10 cellular contexts compared by ENCODE assay signal in the genomic region with DNA sequence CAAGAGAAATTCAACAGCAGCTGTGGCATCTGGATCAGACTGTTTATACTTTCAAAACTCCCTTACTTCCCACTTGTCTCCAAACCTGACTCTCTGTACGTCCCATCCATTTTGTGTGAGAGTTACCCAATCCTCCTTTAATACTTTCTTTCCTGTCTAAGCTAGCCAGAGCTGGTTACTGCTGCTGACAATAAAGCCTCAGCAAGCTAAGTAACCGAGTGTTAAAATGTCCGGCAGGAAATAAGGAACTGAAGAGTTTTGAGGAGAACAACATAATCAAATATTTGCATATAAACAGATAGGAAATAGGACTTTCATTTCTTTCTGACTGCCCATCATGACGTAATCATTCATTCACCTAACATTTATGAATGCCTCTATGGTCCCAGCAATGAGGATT. TPM values are rescaled to one million over a fixed set of nuclear protein-coding genes. Genes with fewer than 3 reads are reported as not detected.
DNase-seq lines count a peak whose midpoint lies in the region; ATAC-seq, FAIRE-seq and TF ChIP-seq lines count a peak whose summit lies in the region.
"Had no signal": no experiment of that assay in that cellular context is flagged by ENCODE, and none has a peak within 500 bp of the region (broad histone marks: within the 10 kb centered on the region; RNA-seq: fewer than 3 reads in every experiment).

No MANE protein-coding gene starts in this region.

- no peaks in the 10 kb centered on the region for H3K27me3 Mint-ChIP-seq in brain
- no peaks in the 10 kb centered on the region for H3K27me3 Mint-ChIP-seq in activated T-cell treated with anti-CD3 and anti-CD28 coated beads, Interleukin-2, amount 50 U/mL, for 4 hours (ENCODE audit: low read depth)

- peak overlapping the region; percentile 97 for H3K14ac ChIP-seq in IMR-90 (replicated peaks; ENCODE audit: low read depth, low read length)

- no peak for TF ChIP-seq POLR2A in GM12891 (IDR thresholded peaks at IDR 0.05; ENCODE audit: low read depth, low read length)
- TF ChIP-seq POLR2A in IMR-90 (IDR thresholded peaks at IDR 0.05; ENCODE audit: low read depth, low read length), result no peak

- H3K56ac ChIP-seq in IMR-90 (ENCODE audit: extremely low read depth, insufficient read depth, low read length), result no peak overlapping the region; the same call in 1 of the 2 replicates

- H3K4me3 ChIP-seq in IMR-90 (ENCODE audit: insufficient read depth, low read depth, low read length) (no peak overlapping the region), osteoblast (ENCODE audit: insufficient read depth, low read length) (no peak overlapping the region)
- H3K4me3 ChIP-seq: Peyer's patch had no signal

- H4K91ac ChIP-seq in IMR-90 (ENCODE audit: insufficient read depth, low read depth, low read length), result peak overlapping the region; percentile 90

- DNase-seq in GM12891 (ENCODE audit: insufficient read length, low spot score) (no peak), IMR-90 (no peak), osteoblast (ENCODE audit: insufficient read length, low spot score, missing footprints) (no peak), DMS79 (lab: John Stamatoyannopoulos, UW) (no peak), COLO829 (ENCODE audit: low spot score) (no peak)
- DNase-seq in activated T-cell treated with anti-CD3 and anti-CD28 coated beads, Interleukin-2, amount 50 U/mL, for 4 hours, result no peak
- DNase-seq: caudate nucleus, Peyer's patch had no signal

- H3K79me1 ChIP-seq in IMR-90 (ENCODE audit: low read depth in 1 of 2, low read length in 2 of 2), result peaks cover 35 to 69% of the 10 kb centered on the region in 2 experiments

- H4K20me1 ChIP-seq in IMR-90 (ENCODE audit: insufficient read depth, low read length) (peaks cover 15% of the 10 kb centered on the region; the same call in 1 of the 2 replicates), osteoblast (ENCODE audit: insufficient read depth, low read length) (peaks cover 5% of the 10 kb centered on the region)

- H2AK9ac ChIP-seq in IMR-90 (replicated peaks; ENCODE audit: low read depth, low read length, poor library complexity), result no peak overlapping the region

- H2BK5ac ChIP-seq in IMR-90 (ENCODE audit: low read depth, low read length, poor library complexity, severe bottlenecking), result peak overlapping the region; percentile 97

- peak overlapping the region; percentile 90 for H3K23ac ChIP-seq in IMR-90 (ENCODE audit: low read depth, low read length)

- peaks cover 84% of the 10 kb centered on the region for H3K4me1 Mint-ChIP-seq in brain
- peaks cover 73% of the 10 kb centered on the region for H3K4me1 Mint-ChIP-seq in activated T-cell treated with anti-CD3 and anti-CD28 coated beads, Interleukin-2, amount 50 U/mL, for 4 hours (ENCODE audit: low read depth)

- peak overlapping the region in 1 of 5 experiments; percentile 43 for H3K4me3 Mint-ChIP-seq in brain
- H3K4me3 Mint-ChIP-seq in activated T-cell treated with anti-CD3 and anti-CD28 coated beads, Interleukin-2, amount 50 U/mL, for 4 hours, result no peak overlapping the region

- H3K36me3 Mint-ChIP-seq in brain, result peaks cover 65% of the 10 kb centered on the region
- peaks cover 38% of the 10 kb centered on the region for H3K36me3 Mint-ChIP-seq in activated T-cell treated with anti-CD3 and anti-CD28 coated beads, Interleukin-2, amount 50 U/mL, for 4 hours (ENCODE audit: insufficient read depth)

- H3K4me2 ChIP-seq in IMR-90 (ENCODE audit: low read depth, low read length) (no peak overlapping the region; the same call in 1 of the 2 replicates), osteoblast (ENCODE audit: insufficient read depth, low read length) (no peak overlapping the region)

- H3K9me3 ChIP-seq in IMR-90 (ENCODE audit: control insufficient read depth, insufficient read depth, low read length) (no peaks in the 10 kb centered on the region; the same call in 1 of the 2 replicates), osteoblast (ENCODE audit: low read depth, low read length) (no peaks in the 10 kb centered on the region)
- H3K9me3 ChIP-seq: Peyer's patch had no signal

- H3K27me3 ChIP-seq in IMR-90 (ENCODE audit: control insufficient read depth, insufficient read depth, low read length), result no peaks in the 10 kb centered on the region
- H3K27me3 ChIP-seq in osteoblast (ENCODE audit: insufficient read depth, low read length), result no peaks in the 10 kb centered on the region
- H3K27me3 ChIP-seq: Peyer's patch had no signal

- H3K27ac ChIP-seq in IMR-90 (ENCODE audit: insufficient read depth, low read length) (0 out of 2 replicates have a peak overlapping the region, but pooled peaks have one; percentile 14), osteoblast (ENCODE audit: low read depth, low read length) (peak overlapping the region; percentile 68)

- H3K79me2 ChIP-seq in osteoblast (ENCODE audit: insufficient read depth, low read length), result peaks cover 88% of the 10 kb centered on the region

- peak overlapping the region; percentile 83; the same call in 2 of the 3 replicates for H2BK15ac ChIP-seq in IMR-90 (ENCODE audit: low read depth, low read length)

- peak overlapping the region; percentile 90 for H3K4ac ChIP-seq in IMR-90 (ENCODE audit: low read depth, low read length)

- no CpG with 5 or more reads among the region's 4 CpGs for WGBS in IMR-90 (ENCODE audit: extremely low coverage in 2 of 2, insufficient read length in 1 of 2), 2 experiments

- peak overlapping the region; percentile 94 for H2BK120ac ChIP-seq in IMR-90 (ENCODE audit: low read depth, low read length)

- no peak overlapping the region for H3K9ac ChIP-seq in IMR-90 (ENCODE audit: low read depth, low read length)

- H2AFZ ChIP-seq in IMR-90 (replicated peaks; ENCODE audit: low read length, poor library complexity), result no peak overlapping the region
- no peak overlapping the region for H2AFZ ChIP-seq in osteoblast (ENCODE audit: low read length)

- CTCF ChIA-PET in IMR-90 (lab: Yijun Ruan, JAX), result interaction anchor here (0.7 to 1.3 kb wide), 2 partner anchors 14 to 15 kb away, joined by 3 to 10 read pairs; no protein-coding TSS in a partner anchor

- intact Hi-C loops in IMR-90 (cut with micrococcal nuclease), result no loop called here

- peaks cover 0 to 4% (median 0%) of the 10 kb centered on the region in 5 experiments for H3K9me3 Mint-ChIP-seq in brain
- no peaks in the 10 kb centered on the region for H3K9me3 Mint-ChIP-seq in activated T-cell treated with anti-CD3 and anti-CD28 coated beads, Interleukin-2, amount 50 U/mL, for 4 hours

- TF ChIP-seq CTCF in IMR-90 (conservative IDR thresholded peaks at IDR 0.05; ENCODE audit: low read depth, low read length) (no peak), brain (conservative IDR thresholded peaks at IDR 0.05) (no peak), osteoblast (IDR thresholded peaks at IDR 0.05; ENCODE audit: extremely low read depth, low read depth, low read length) (no peak)

- peak; percentile 41 for FAIRE-seq in GM12891 (lab: Jason Lieb, UNC)

- ATAC-seq in IMR-90 (ENCODE audit: low read depth) (no peak), GM21526 (IDR thresholded peaks at IDR 0.05; ENCODE audit: low FRiP score, unreplicated experiment) (no peak)
- ATAC-seq in activated T-cell treated with anti-CD3 and anti-CD28 coated beads, Interleukin-2, amount 50 U/mL, for 4 hours, result no peak

- H3K36me3 ChIP-seq in IMR-90 (ENCODE audit: control insufficient read depth, insufficient read depth, low read length) (peaks cover 15% of the 10 kb centered on the region), osteoblast (ENCODE audit: insufficient read depth, low read length) (no peaks in the 10 kb centered on the region)
- H3K36me3 ChIP-seq: Peyer's patch had no signal

- dilution Hi-C loops in IMR-90 (cut with HindIII; ENCODE audit: low sequenced_read_pairs, unreplicated experiment), result no loop called here

- no TSS peak for BruUV-seq in IMR-90 (replicated peaks; lab: Mats Ljungman, UMichigan)

- H4K5ac ChIP-seq in IMR-90 (ENCODE audit: low read depth, low read length), result peak overlapping the region; percentile 88

- H2BK20ac ChIP-seq in IMR-90 (ENCODE audit: low read depth, low read length), result peak overlapping the region; percentile 88

- TF ChIP-seq RAD21 in IMR-90 (IDR thresholded peaks at IDR 0.05; ENCODE audit: low read length), result no peak

- peaks cover 9% of the 10 kb centered on the region for H3K9me1 ChIP-seq in IMR-90 (ENCODE audit: insufficient read depth, low read length)

- H4K8ac ChIP-seq in IMR-90 (ENCODE audit: low read depth in 2 of 2, low read length in 2 of 2), result peak overlapping the region; percentile 88 to 95

- H3K4me1 ChIP-seq in IMR-90 (ENCODE audit: control insufficient read depth, insufficient read depth, low read length) (peaks cover 29% of the 10 kb centered on the region), osteoblast (ENCODE audit: insufficient read depth, low read length) (peaks cover 22% of the 10 kb centered on the region)

- in situ Hi-C loops in IMR-90 (cut with MboI; ENCODE audit: low sequenced_read_pairs), result no loop called here

- H3K18ac ChIP-seq in IMR-90 (ENCODE audit: low read depth, low read length), result peak overlapping the region; percentile 99; the same call in 1 of the 2 replicates

- H2AK5ac ChIP-seq in IMR-90 (ENCODE audit: low read depth, low read length), result peak overlapping the region; percentile 80

- H3K27ac Mint-ChIP-seq in brain, result peak overlapping the region in 4 of 5 experiments; percentile 48 to 91 (median 74)

- POLR2A ChIA-PET in IMR-90 (lab: Charles Lee; ENCODE audit: unreplicated experiment), result no interaction called here

TF ChIP-seq in GM12891, 5 proteins besides CTCF, POLR2A, EP300 and RAD21 (continues in another document):
- TF ChIP-seq POU2F2 (IDR thresholded peaks at IDR 0.05; ENCODE audit: low read depth, low read length), result no peak
- TF ChIP-seq POLR2AphosphoS5 (IDR thresholded peaks at IDR 0.05; ENCODE audit: low read depth, low read length), result no peak

TF ChIP-seq in IMR-90, 13 proteins besides CTCF, POLR2A, EP300 and RAD21 (continues in another document):
- TF ChIP-seq RFX5 (IDR thresholded peaks at IDR 0.05; ENCODE audit: low read depth, low read length), result no peak
- TF ChIP-seq MAZ (IDR thresholded peaks at IDR 0.05; ENCODE audit: borderline replicate concordance, low read depth, low read length), result no peak

RNA-seq across cellular contexts. Expression of a gene that starts 11.6 kb away (rescaled TPM):
- 35.4 TPM for polyA plus RNA-seq in GM12891 (2012; ENCODE audit: low read depth, missing spikeins)
- total RNA-seq in IMR-90 (2012; rRNA removed) (111 and 206 TPM in 2 replicates), osteoblast (126 and 128 TPM in 2 replicates)
- polyA plus RNA-seq in IMR-90 (2012; rRNA removed) (35.0 and 48.5 TPM in 2 replicates), brain (ENCODE audit: insufficient read depth, low read depth, low replicate concordance) (56.7 TPM)
- 9.4 and 13.2 TPM in 2 replicates for polyA plus RNA-seq in IMR-90 (2012; cell fraction: cytosol; rRNA removed)
- 7.0 and 24.4 TPM in 2 replicates for polyA plus RNA-seq in IMR-90 (2012; cell fraction: nucleus; rRNA removed; ENCODE audit: low replicate concordance)
- 10 to 100 TPM; 47.7 to 60.4 (median 55.7) TPM for total RNA-seq in activated T-cell treated with anti-CD3 and anti-CD28 coated beads, Interleukin-2, amount 50 U/mL, for 4 hours

RNA-seq across cellular contexts. Expression of a gene that starts 29.4 kb away (rescaled TPM):
- polyA plus RNA-seq in GM12891 (2012; ENCODE audit: low read depth, missing spikeins), result 391 TPM
- 85.8 and 776 TPM in 2 replicates for total RNA-seq in IMR-90 (2012; rRNA removed)
- polyA plus RNA-seq in IMR-90 (2012; rRNA removed), result 174 and 185 TPM in 2 replicates
- polyA plus RNA-seq in IMR-90 (2012; cell fraction: cytosol; rRNA removed), result 360 and 1,161 TPM in 2 replicates
- 39.2 and 183 TPM in 2 replicates for polyA plus RNA-seq in IMR-90 (2012; cell fraction: nucleus; rRNA removed; ENCODE audit: low replicate concordance)
- polyA plus RNA-seq in brain (ENCODE audit: insufficient read depth, low read depth, low replicate concordance), result 701 TPM
- total RNA-seq in osteoblast, result 72.0 and 80.7 TPM in 2 replicates
- total RNA-seq in activated T-cell treated with anti-CD3 and anti-CD28 coated beads, Interleukin-2, amount 50 U/mL, for 4 hours, result 100 to 1,000 TPM; 469 to 506 (median 486) TPM
